ENCODE assay signal across 5 cellular contexts in the genomic region with DNA sequence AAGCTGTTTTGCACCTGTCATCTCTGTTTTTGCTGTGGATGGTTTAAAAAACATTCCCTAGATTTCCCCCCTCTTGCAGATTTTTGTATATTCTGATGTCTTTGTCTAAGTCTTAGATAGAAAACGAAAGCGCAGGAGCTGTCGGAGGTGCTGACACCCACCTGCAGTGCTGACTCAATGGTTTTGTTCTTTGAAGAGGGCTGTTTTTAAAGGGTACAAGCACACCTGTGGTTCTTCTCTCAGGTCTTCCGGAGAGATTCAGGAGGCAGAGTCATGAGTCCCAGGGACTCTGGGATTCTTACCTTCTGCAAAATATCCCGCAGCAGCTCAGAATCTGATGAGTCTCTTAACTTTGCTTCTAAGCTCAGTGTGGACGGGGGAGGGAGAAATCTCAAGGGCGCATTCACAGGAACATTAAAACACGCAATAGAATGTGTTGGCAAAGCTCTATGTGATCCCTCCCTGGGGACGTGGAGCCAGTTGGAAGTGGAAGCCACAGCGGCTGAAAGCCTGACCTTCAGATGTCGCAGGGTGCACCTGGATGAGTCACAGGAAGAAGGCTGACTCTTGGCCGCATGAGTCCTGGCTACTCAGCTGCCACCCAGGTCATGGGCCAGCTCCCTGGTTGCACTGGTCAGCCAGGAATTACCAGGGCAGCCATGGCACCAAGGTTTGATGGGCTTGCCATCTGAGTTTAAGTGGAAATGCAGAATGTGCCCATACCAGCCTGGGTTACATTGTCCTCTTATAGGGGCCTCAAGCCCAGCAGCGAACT. TPM values are rescaled to one million over a fixed set of nuclear protein-coding genes. Genes with fewer than 3 reads are reported as not detected.
"Had no signal": no experiment of that assay in that cellular context is flagged by ENCODE, and none has a peak within 500 bp of the region (broad histone marks: within the 10 kb centered on the region; RNA-seq: fewer than 3 reads in every experiment).

No MANE protein-coding gene starts in this region.

RNA-seq across cellular contexts. Expression of a gene that starts 13.1 kb away (rescaled TPM):
- total RNA-seq: dermis microvascular lymphatic vessel endothelial cell, endothelial cell of umbilical vein, left ventricle myocardium superior, osteoblast, urinary bladder had no signal
